ENCODE assay signal across 25 cellular contexts in genomic region chr12:120810021-120810420, GRCh38.
DNase-seq lines count a peak whose midpoint lies in the region; ATAC-seq, FAIRE-seq and TF ChIP-seq lines count a peak whose summit lies in the region.
"Had no signal": no experiment of that assay in that cellular context is flagged by ENCODE, and none has a peak within 500 bp of the region (broad histone marks: within the 10 kb centered on the region; RNA-seq: fewer than 3 reads in every experiment).

No MANE protein-coding gene starts in this region.

- no peak overlapping the region for H3K4me3 Mint-ChIP-seq in stimulated activated effector memory CD8-positive, alpha-beta T cell treated with anti-CD3 and anti-CD28 coated beads, Interleukin-12 subunit alpha, Interleukin-12 subunit beta, amount 100 ng/mL, for 72 hours
- H3K4me3 Mint-ChIP-seq in natural killer cell treated with Interleukin-12 subunit alpha and Interleukin-12 subunit beta and Interleukin-15 and Interleukin-18, amount 100 ng/mL, for 72 hours: no peak overlapping the region
- H3K4me3 Mint-ChIP-seq: CD14-positive monocyte; CD4-positive, alpha-beta memory T cell; CD4-positive, CD25-positive, alpha-beta regulatory T cell; CD8-positive, alpha-beta memory T cell had no signal

- no peaks in the 10 kb centered on the region; the same call in 1 of the 2 replicates for H4K20me1 ChIP-seq in K562 (replicated peaks; ENCODE audit: control insufficient read depth, insufficient read depth, low read length)

- 100% methylated on average over 3 of the region's 3 CpGs for WGBS in K562 (ENCODE audit: insufficient coverage, low coverage, missing lambda C conversion rate)

- H3K4me1 ChIP-seq in HEK293 (ENCODE audit: control insufficient read depth, insufficient read depth, low read length): peaks cover 11% of the 10 kb centered on the region
- no peaks in the 10 kb centered on the region for H3K4me1 ChIP-seq in K562 (replicated peaks in 1 of 2; ENCODE audit: control insufficient read depth in 2 of 2, insufficient read depth in 2 of 2, low read length in 2 of 2)
- H3K4me1 ChIP-seq: BE2C, BLaER1 had no signal

- H3K36me3 Mint-ChIP-seq in stimulated activated effector memory CD8-positive, alpha-beta T cell treated with anti-CD3 and anti-CD28 coated beads, Interleukin-12 subunit alpha, Interleukin-12 subunit beta, amount 100 ng/mL, for 72 hours: peaks cover 38% of the 10 kb centered on the region
- H3K36me3 Mint-ChIP-seq in natural killer cell treated with Interleukin-12 subunit alpha and Interleukin-12 subunit beta and Interleukin-15 and Interleukin-18, amount 100 ng/mL, for 72 hours: no peaks in the 10 kb centered on the region

- H3K27ac ChIP-seq in HEK293 (ENCODE audit: extremely low read depth, low read depth, low read length) (no peak overlapping the region), K562 (ENCODE audit: extremely low read depth, low read depth, low read length) (no peak overlapping the region)
- H3K27ac ChIP-seq: BLaER1 had no signal

- POLR2A ChIA-PET in HEK293 (lab: Yijun Ruan, JAX) (no interaction called here), K562 (lab: Yijun Ruan, JAX) (no interaction called here)

- TF ChIP-seq CTCF in HEK293 (tag by site-specific recombination; IDR thresholded peaks at IDR 0.05) (no peak), K562 (IDR thresholded peaks at IDR 0.05 in 2 of 3, conservative IDR thresholded peaks at IDR 0.05 in 1 of 3; ENCODE audit: insufficient read depth in 2 of 3, low read depth in 1 of 3, low read length in 3 of 3) (no peak)

- TF ChIP-seq POLR2A in K562 (conservative IDR thresholded peaks at IDR 0.05): no peak

- no peak overlapping the region for H3K9ac ChIP-seq in K562 (ENCODE audit: insufficient read depth in 1 of 2, low read depth in 2 of 2, low read length in 2 of 2)
- H3K9ac ChIP-seq: BLaER1 had no signal

- no peaks in the 10 kb centered on the region for H3K9me3 Mint-ChIP-seq in stimulated activated effector memory CD8-positive, alpha-beta T cell treated with anti-CD3 and anti-CD28 coated beads, Interleukin-12 subunit alpha, Interleukin-12 subunit beta, amount 100 ng/mL, for 72 hours
- H3K9me3 Mint-ChIP-seq in natural killer cell treated with Interleukin-12 subunit alpha and Interleukin-12 subunit beta and Interleukin-15 and Interleukin-18, amount 100 ng/mL, for 72 hours: no peaks in the 10 kb centered on the region
- H3K9me3 Mint-ChIP-seq: CD4-positive, alpha-beta memory T cell; CD8-positive, alpha-beta memory T cell had no signal

- no peak for FAIRE-seq in K562 (lab: Jason Lieb, UNC)
- FAIRE-seq: A204.1, GM12891 had no signal

- no peaks in the 10 kb centered on the region for H3K9me1 ChIP-seq in K562 (ENCODE audit: control insufficient read depth, insufficient read depth, low read length)

- H3K4me1 Mint-ChIP-seq in stimulated activated effector memory CD8-positive, alpha-beta T cell treated with anti-CD3 and anti-CD28 coated beads, Interleukin-12 subunit alpha, Interleukin-12 subunit beta, amount 100 ng/mL, for 72 hours: peaks cover 29% of the 10 kb centered on the region
- peaks cover 22 to 23% of the 10 kb centered on the region in 2 donors for H3K4me1 Mint-ChIP-seq in natural killer cell treated with Interleukin-12 subunit alpha and Interleukin-12 subunit beta and Interleukin-15 and Interleukin-18, amount 100 ng/mL, for 72 hours (ENCODE audit: low read depth in 2 of 2)

- no peak for TF ChIP-seq RAD21 in K562 (CRISPR knock-in tag; conservative IDR thresholded peaks at IDR 0.05 in 1 of 2, IDR thresholded peaks at IDR 0.05 in 1 of 2)

- in situ Hi-C loops in K562 (cut with MboI): no loop called here

- peaks cover 3 to 4% of the 10 kb centered on the region in 2 experiments for H3K36me3 ChIP-seq in HEK293 (ENCODE audit: control insufficient read depth in 2 of 2, insufficient read depth in 1 of 2, low read length in 2 of 2)
- H3K36me3 ChIP-seq in K562 (ENCODE audit: control insufficient read depth, insufficient read depth, low read length): peaks cover 10% of the 10 kb centered on the region; the same call in 1 of the 3 replicates
- H3K36me3 ChIP-seq: BE2C had no signal

- no peak overlapping the region for H3K4me2 ChIP-seq in K562 (ENCODE audit: insufficient read depth, low read length)
- H3K4me2 ChIP-seq: BLaER1 had no signal

- DNase-seq in K562 (ENCODE audit: extremely low read depth in 1 of 4, low spot score in 3 of 4) (no peak), anterior cingulate cortex (lab: John Stamatoyannopoulos, UW) (no peak), GDM1 (lab: John Stamatoyannopoulos, UW) (no peak)
- DNase-seq in stimulated activated effector memory CD8-positive, alpha-beta T cell treated with anti-CD3 and anti-CD28 coated beads, Interleukin-12 subunit alpha, Interleukin-12 subunit beta, amount 100 ng/mL, for 72 hours (ENCODE audit: low spot score in 2 of 2): no peak
- DNase-seq in natural killer cell treated with Interleukin-12 subunit alpha and Interleukin-12 subunit beta and Interleukin-15 and Interleukin-18, amount 100 ng/mL, for 72 hours (ENCODE audit: low spot score): no peak
- DNase-seq: 8988T; ACHN; BE2C; C1 segment of cervical spinal cord; CD4-positive, alpha-beta memory T cell; CD4-positive, CD25-positive, alpha-beta regulatory T cell; CD8-positive, alpha-beta memory T cell; COR-L47; DMS 273 treated with DMSO at 0.1 percent for 48 hours; DMS153; DMS53; DMS79; DND-41; EL; GF-D8 had no signal

- peak overlapping the region; percentile 7 for H3K27ac Mint-ChIP-seq in stimulated activated effector memory CD8-positive, alpha-beta T cell treated with anti-CD3 and anti-CD28 coated beads, Interleukin-12 subunit alpha, Interleukin-12 subunit beta, amount 100 ng/mL, for 72 hours
- no peak overlapping the region for H3K27ac Mint-ChIP-seq in natural killer cell treated with Interleukin-12 subunit alpha and Interleukin-12 subunit beta and Interleukin-15 and Interleukin-18, amount 100 ng/mL, for 72 hours
- H3K27ac Mint-ChIP-seq: CD4-positive, CD25-positive, alpha-beta regulatory T cell had no signal

- no TSS peak for BruUV-seq in K562 (replicated peaks; lab: Mats Ljungman, UMichigan)

- H3K27me3 ChIP-seq in K562 (ENCODE audit: control insufficient read depth in 2 of 2, insufficient read depth in 2 of 2, low read length in 2 of 2): no peaks in the 10 kb centered on the region
- H3K27me3 ChIP-seq: BE2C, BLaER1 had no signal

- no peak for ATAC-seq in K562
- ATAC-seq in stimulated activated effector memory CD8-positive, alpha-beta T cell treated with anti-CD3 and anti-CD28 coated beads, Interleukin-12 subunit alpha, Interleukin-12 subunit beta, amount 100 ng/mL, for 72 hours: no peak
- no peak for ATAC-seq in natural killer cell treated with Interleukin-12 subunit alpha and Interleukin-12 subunit beta and Interleukin-15 and Interleukin-18, amount 100 ng/mL, for 72 hours

- H3K4me3 ChIP-seq in HEK293 (ENCODE audit: low read depth, low read length): no peak overlapping the region
- H3K4me3 ChIP-seq in K562: no peak overlapping the region
- H3K4me3 ChIP-seq: BLaER1 had no signal

- no peak overlapping the region for H2AFZ ChIP-seq in K562 (ENCODE audit: low read depth, low read length)

- no peak for TF ChIP-seq EP300 in K562 (IDR thresholded peaks at IDR 0.05; ENCODE audit: low read length)

- no peaks in the 10 kb centered on the region for H3K27me3 Mint-ChIP-seq in natural killer cell treated with Interleukin-12 subunit alpha and Interleukin-12 subunit beta and Interleukin-15 and Interleukin-18, amount 100 ng/mL, for 72 hours
- H3K27me3 Mint-ChIP-seq: CD4-positive, alpha-beta memory T cell; CD4-positive, CD25-positive, alpha-beta regulatory T cell; CD8-positive, alpha-beta memory T cell had no signal

- H3K79me2 ChIP-seq in K562 (ENCODE audit: control insufficient read depth, insufficient read depth, low read length): no peaks in the 10 kb centered on the region

- CTCF ChIA-PET in HEK293 (lab: Yijun Ruan, JAX): no interaction called here
- CTCF ChIA-PET in K562 (lab: Yijun Ruan, JAX; ENCODE audit: low intra/inter-chr PET ratio): no interaction called here

- no peaks in the 10 kb centered on the region for H3K9me3 ChIP-seq in HEK293 (ENCODE audit: control insufficient read depth, insufficient read depth, low read depth, low read length)
- H3K9me3 ChIP-seq in K562 (replicated peaks; ENCODE audit: control insufficient read depth, insufficient read depth, low read depth, low read length): no peaks in the 10 kb centered on the region
- H3K9me3 ChIP-seq: BE2C, BLaER1 had no signal

- intact Hi-C loops in K562 (cut with micrococcal nuclease): no loop called here

TF ChIP-seq in K562, 482 proteins besides CTCF, POLR2A, EP300 and RAD21:
- TF ChIP-seq ZNF121 (CRISPR knock-in tag; conservative IDR thresholded peaks at IDR 0.05) (peak; percentile 53), NFRKB (IDR thresholded peaks at IDR 0.05; ENCODE audit: low read depth) (no peak), ZNF3 (CRISPR knock-in tag; IDR thresholded peaks at IDR 0.05) (no peak), BRD9 (IDR thresholded peaks at IDR 0.05; ENCODE audit: low read depth, partially characterized antibody) (no peak), BCL6 (CRISPR knock-in tag; IDR thresholded peaks at IDR 0.05) (no peak), RBM39 (optimal IDR thresholded peaks at IDR 0.05; ENCODE audit: low read depth, low read length) (no peak)

Comparison
In these comparisons a context has a peak if more than half of its experiments do, and no peak if none do; other contexts are left out.
1. Of the 44 proteins assayed by ChIP-seq in both K562 and HEK293: peak only in K562: none; only in HEK293: none; in both: ZNF121; in neither: 43.